28 cellular contexts compared by ENCODE assay signal in genomic region chr2:160005476-160005875, GRCh38. TPM values are rescaled to one million over a fixed set of nuclear protein-coding genes. Genes with fewer than 3 reads are reported as not detected.
"Had no signal": no experiment of that assay in that cellular context is flagged by ENCODE, and none has a peak within 500 bp of the region (broad histone marks: within the 10 kb centered on the region; RNA-seq: fewer than 3 reads in every experiment).

No MANE protein-coding gene starts in this region.

- H3K27me3 ChIP-seq: ascending aorta, breast epithelium, cardiac muscle cell, dorsolateral prefrontal cortex, foreskin keratinocyte, gastroesophageal sphincter had no signal

- ATAC-seq: activated CD4-positive, alpha-beta T cell treated with anti-CD3 and anti-CD28 coated beads for 36 hours; activated CD8-positive, alpha-beta memory T cell treated with anti-CD3 and anti-CD28 coated beads, Interleukin-2, amount 10 ng/mL, durations not matched to agents 7 days and 5 days; activated CD8-positive, alpha-beta T cell treated with anti-CD3 and anti-CD28 coated beads, Interleukin-2, amount 10 ng/mL, durations not matched to agents 7 days and 5 days; activated naive CD4-positive, alpha-beta T cell treated with anti-CD3 and anti-CD28 coated beads, Interleukin-2, amount 50 U/mL, for 72 hours; activated T-cell treated with anti-CD3 and anti-CD28 coated beads, Interleukin-2, amount 50 U/mL, for 72 hours; esophagus mucosa; foreskin keratinocyte; gastroesophageal sphincter had no signal

- H3K36me3 ChIP-seq: breast epithelium, cardiac muscle cell had no signal

- H3K4me3 ChIP-seq: ascending aorta, breast epithelium, cardiac muscle cell, coronary artery, dorsolateral prefrontal cortex, gastroesophageal sphincter had no signal

- H3K9me3 ChIP-seq: breast epithelium, gastroesophageal sphincter had no signal

- DNase-seq: activated CD4-positive, alpha-beta memory T cell treated with anti-CD3 and anti-CD28 coated beads for 36 hours; activated CD4-positive, alpha-beta T cell treated with anti-CD3 and anti-CD28 coated beads for 36 hours; activated CD4-positive, alpha-beta T cell treated with anti-CD3 and anti-CD28 coated beads, Interleukin-2, amount 10 ng/mL, durations not matched to agents 24 days and 14 days; activated CD4-positive, CD25-positive, alpha-beta regulatory T cell; activated CD4-positive, CD25-positive, alpha-beta regulatory T cell treated with anti-CD3 and anti-CD28 coated beads, Interleukin-2, amount 50 U/mL, for 72 hours; activated CD8-positive, alpha-beta memory T cell treated with anti-CD3 and anti-CD28 coated beads, Interleukin-2, amount 10 ng/mL, durations not matched to agents 7 days and 5 days; activated CD8-positive, alpha-beta memory T cell treated with anti-CD3 and anti-CD28 coated beads, Interleukin-2, amount 50 U/mL, for 4 hours; activated CD8-positive, alpha-beta T cell treated with anti-CD3 and anti-CD28 coated beads, Interleukin-2, amount 10 ng/mL, durations not matched to agents 7 days and 5 days; activated gamma-delta T cell; activated naive CD4-positive, alpha-beta T cell; activated naive CD4-positive, alpha-beta T cell treated with anti-CD3 and anti-CD28 coated beads, Interleukin-2, amount 10 ng/mL, durations not matched to agents 7 days and 5 days; activated naive CD8-positive, alpha-beta T cell treated with anti-CD3 and anti-CD28 coated beads, Interleukin-2, amount 10 ng/mL, durations not matched to agents 7 days and 5 days; activated T-cell treated with anti-CD3 and anti-CD28 coated beads, Interleukin-2, amount 50 U/mL, for 1 hour; activated T-cell treated with anti-CD3 and anti-CD28 coated beads, Interleukin-2, amount 50 U/mL, for 72 hours; dorsolateral prefrontal cortex; effector memory CD4-positive, alpha-beta T cell; endodermal cell; foreskin keratinocyte; T-helper 2 cell had no signal

- H3K27ac ChIP-seq: ascending aorta, breast epithelium, cardiac muscle cell, dorsolateral prefrontal cortex, foreskin keratinocyte, gastroesophageal sphincter had no signal

- H3K4me1 ChIP-seq: ascending aorta, breast epithelium, foreskin keratinocyte had no signal

RNA-seq across cellular contexts. Expression of gene PLA2R1, which starts 56.9 kb away (rescaled TPM):
- total RNA-seq: activated CD4-positive, alpha-beta memory T cell treated with anti-CD3 and anti-CD28 coated beads for 36 hours; activated CD4-positive, alpha-beta T cell treated with anti-CD3 and anti-CD28 coated beads, Interleukin-2, amount 10 ng/mL, durations not matched to agents 24 days and 14 days; activated CD8-positive, alpha-beta memory T cell treated with anti-CD3 and anti-CD28 coated beads for 36 hours; activated CD8-positive, alpha-beta memory T cell treated with anti-CD3 and anti-CD28 coated beads, Interleukin-2, amount 10 ng/mL, durations not matched to agents 7 days and 5 days; activated CD8-positive, alpha-beta T cell treated with anti-CD3 and anti-CD28 coated beads, Interleukin-2, amount 10 ng/mL, durations not matched to agents 7 days and 5 days; activated naive CD4-positive, alpha-beta T cell treated with anti-CD3 and anti-CD28 coated beads, Interleukin-2, amount 50 U/mL, for 72 hours; activated naive CD8-positive, alpha-beta T cell treated with anti-CD3 and anti-CD28 coated beads, Interleukin-2, amount 10 ng/mL, durations not matched to agents 7 days and 5 days; activated T-cell treated with anti-CD3 and anti-CD28 coated beads, Interleukin-2, amount 50 U/mL, for 72 hours; T-helper 1 cell treated with Interleukin-12 subunit alpha and Interleukin-12 subunit beta and Interleukin-4 antibody, amounts not matched to agents 30 ng/mL and 1 ng/mL, for 36 hours had no signal
- polyA plus RNA-seq: cardiac muscle cell had no signal
